In genomic region chr11:104995001-104995408, GRCh38 we compare ENCODE assay signal across 2 cellular contexts.
TF ChIP-seq lines count a peak whose summit lies in the region.

No MANE protein-coding gene starts in this region.

TF ChIP-seq in SK-N-SH, 30 proteins besides CTCF, POLR2A, EP300 and RAD21 (continued from another document):
- TF ChIP-seq RXRA (IDR thresholded peaks at IDR 0.05; ENCODE audit: borderline replicate concordance, low read depth) (no peak), NRF1 (IDR thresholded peaks at IDR 0.05; ENCODE audit: low read depth, low read length) (no peak), TEAD4 (IDR thresholded peaks at IDR 0.05; ENCODE audit: borderline replicate concordance, insufficient read depth) (no peak), MEF2A (IDR thresholded peaks at IDR 0.05; ENCODE audit: borderline replicate concordance, low read depth) (no peak), ZBTB33 (IDR thresholded peaks at IDR 0.05; ENCODE audit: borderline replicate concordance, low read depth) (no peak), FOXJ3 (CRISPR knock-in tag; IDR thresholded peaks at IDR 0.05) (no peak), TAF1 (IDR thresholded peaks at IDR 0.05; ENCODE audit: borderline replicate concordance, low read depth, low read length) (no peak), TCF12 (IDR thresholded peaks at IDR 0.05) (no peak), USF2 (IDR thresholded peaks at IDR 0.05; ENCODE audit: borderline replicate concordance, low read depth, low read length) (no peak)

TF ChIP-seq in SK-N-SH treated with all-trans-retinoic acid at 6 μM for 48 hours, 23 proteins besides CTCF, POLR2A, EP300 and RAD21 (continued from another document):
- no peak for TF ChIP-seq CSRNP3 (CRISPR knock-in tag; IDR thresholded peaks at IDR 0.05)
